8 cellular contexts compared by ENCODE assay signal in genomic region chr12:9364224-9365176, GRCh38.
DNase-seq lines count a peak whose midpoint lies in the region; ATAC-seq and FAIRE-seq lines count a peak whose summit lies in the region.

No MANE protein-coding gene starts in this region.

- peaks cover 42% of the 10 kb centered on the region for H3K27me3 Mint-ChIP-seq in activated CD4-positive, alpha-beta memory T cell treated with anti-CD3 and anti-CD28 coated beads, Interleukin-2, amount 10 ng/mL, durations not matched to agents 7 days and 5 days

- no peaks in the 10 kb centered on the region for H3K9me3 Mint-ChIP-seq in activated CD4-positive, alpha-beta memory T cell treated with anti-CD3 and anti-CD28 coated beads, Interleukin-2, amount 10 ng/mL, durations not matched to agents 7 days and 5 days

- peak overlapping the region; percentile 62 for H3K4me3 Mint-ChIP-seq in activated CD4-positive, alpha-beta memory T cell treated with anti-CD3 and anti-CD28 coated beads, Interleukin-2, amount 10 ng/mL, durations not matched to agents 7 days and 5 days

- FAIRE-seq in frontal cortex (lab: Jason Lieb, UNC) = no peak

- POLR2A ChIA-PET in activated CD4-positive, alpha-beta memory T cell treated with anti-CD3 and anti-CD28 coated beads, Interleukin-2, amount 10 ng/mL, durations not matched to agents 7 days and 5 days (lab: Charles Lee) = interaction anchor here (0.8 to 1.6 kb wide), 7 partner anchors 13 to 848 kb away, joined by 3 to 8 read pairs (median 4); partner anchors contain the start of gene GABARAPL1

- ATAC-seq in GM19467 (IDR thresholded peaks at IDR 0.05; ENCODE audit: unreplicated experiment) = peak; percentile 91
- peak; percentile 89 for ATAC-seq in HG03460 (IDR thresholded peaks at IDR 0.05; ENCODE audit: unreplicated experiment)

- H3K27ac Mint-ChIP-seq in activated CD4-positive, alpha-beta memory T cell treated with anti-CD3 and anti-CD28 coated beads, Interleukin-2, amount 10 ng/mL, durations not matched to agents 7 days and 5 days = peak overlapping the region; percentile 84

- peaks cover 59% of the 10 kb centered on the region for H3K4me1 Mint-ChIP-seq in activated CD4-positive, alpha-beta memory T cell treated with anti-CD3 and anti-CD28 coated beads, Interleukin-2, amount 10 ng/mL, durations not matched to agents 7 days and 5 days

- DNase-seq in CMK (ENCODE audit: low read depth) (peak; percentile 50), iPS DF 19.7 (ENCODE audit: low read depth, low spot score) (peak; percentile 75), frontal cortex (ENCODE audit: low spot score in 2 of 2) (no peak), activated gamma-delta T cell treated with Interleukin-2 at 50 U/mL for 16 hours (no peak)
- DNase-seq in activated CD4-positive, alpha-beta memory T cell treated with anti-CD3 and anti-CD28 coated beads, Interleukin-2, amount 10 ng/mL, durations not matched to agents 7 days and 5 days = peak; percentile 68
- DNase-seq in stimulated activated CD8-positive, alpha-beta memory T cell treated with anti-CD3 and anti-CD28 coated beads, Interleukin-7, amount 100 ng/mL, for 48 hours (ENCODE audit: extremely low read depth in 1 of 2, low read depth in 1 of 2) = peak; percentile 16 to 65

- CTCF ChIA-PET in activated CD4-positive, alpha-beta memory T cell treated with anti-CD3 and anti-CD28 coated beads, Interleukin-2, amount 10 ng/mL, durations not matched to agents 7 days and 5 days (lab: Charles Lee) = interaction anchor here (0.9 to 1.7 kb wide), 7 partner anchors 19 to 415 kb away, joined by 3 to 6 read pairs (median 4); partner anchors contain the start of gene M6PR

- peaks cover 13% of the 10 kb centered on the region for H3K36me3 Mint-ChIP-seq in activated CD4-positive, alpha-beta memory T cell treated with anti-CD3 and anti-CD28 coated beads, Interleukin-2, amount 10 ng/mL, durations not matched to agents 7 days and 5 days (ENCODE audit: low read depth)

Comparison
In these comparisons a context has a peak if more than half of its experiments do, and no peak if none do; other contexts are left out.
1. DNase-seq: peak in CMK (single experiment), activated CD4-positive, alpha-beta memory T cell treated with anti-CD3 and anti-CD28 coated beads, Interleukin-2, amount 10 ng/mL, durations not matched to agents 7 days and 5 days (single experiment), iPS DF 19.7 (single experiment) and stimulated activated CD8-positive, alpha-beta memory T cell treated with anti-CD3 and anti-CD28 coated beads, Interleukin-7, amount 100 ng/mL, for 48 hours (2 of 2); none in frontal cortex (0 of 2) and activated gamma-delta T cell treated with Interleukin-2 at 50 U/mL for 16 hours (single experiment).